Comparison of ENCODE assay signal across 13 cellular contexts in genomic region chr18:54181856-54182612, GRCh38. TPM values are rescaled to one million over a fixed set of nuclear protein-coding genes. Genes with fewer than 3 reads are reported as not detected.
A peak's percentile ranks its signal among the peaks of the same experiment; 100 is the strongest.
DNase-seq lines count a peak whose midpoint lies in the region; ATAC-seq and TF ChIP-seq lines count a peak whose summit lies in the region.
"Had no signal": no experiment of that assay in that cellular context is flagged by ENCODE, and none has a peak within 500 bp of the region (broad histone marks: within the 10 kb centered on the region; RNA-seq: fewer than 3 reads in every experiment).

No MANE protein-coding gene starts in this region.

- no peaks in the 10 kb centered on the region for H3K9me2 ChIP-seq in SK-N-SH

- peaks cover 3% of the 10 kb centered on the region for H3K4me1 Mint-ChIP-seq in chondrocyte (ENCODE audit: low read depth)
- H3K4me1 Mint-ChIP-seq: neural progenitor cell had no signal

- no peak for ATAC-seq in SK-N-SH treated with all-trans-retinoic acid at 6 μM for 48 hours
- ATAC-seq in GM21526 (IDR thresholded peaks at IDR 0.05; ENCODE audit: low FRiP score, unreplicated experiment), result peak; percentile 46
- peak; percentile 37 for ATAC-seq in HG03469 (IDR thresholded peaks at IDR 0.05; ENCODE audit: unreplicated experiment)

- no peaks in the 10 kb centered on the region for H3K9me3 Mint-ChIP-seq in chondrocyte (ENCODE audit: low read depth)

- H3K9me3 ChIP-seq in SK-N-SH, result no peaks in the 10 kb centered on the region

- H3K9ac ChIP-seq in SK-N-SH, result no peak overlapping the region
- H3K9ac ChIP-seq: neural progenitor cell had no signal

- TF ChIP-seq EP300 in SK-N-SH (IDR thresholded peaks at IDR 0.05; ENCODE audit: borderline replicate concordance in 1 of 2, low read depth in 1 of 2, low read length in 1 of 2), result no peak

- TF ChIP-seq RAD21 in SK-N-SH (IDR thresholded peaks at IDR 0.05; ENCODE audit: low read length), result no peak

- no peak for TF ChIP-seq CTCF in SK-N-SH (IDR thresholded peaks at IDR 0.05)
- no peak for TF ChIP-seq CTCF in chondrocyte (IDR thresholded peaks at IDR 0.05)

- no peaks in the 10 kb centered on the region for H3K4me1 ChIP-seq in SK-N-SH (ENCODE audit: control insufficient read depth in 1 of 2, insufficient read depth in 2 of 2, low read depth in 1 of 2, low read length in 1 of 2)

- H3K27me3 Mint-ChIP-seq in chondrocyte (ENCODE audit: low read depth), result no peaks in the 10 kb centered on the region

- no peak overlapping the region for H3K27ac Mint-ChIP-seq in chondrocyte (ENCODE audit: unreplicated experiment)
- H3K27ac Mint-ChIP-seq: neural progenitor cell had no signal

- peaks cover 5% of the 10 kb centered on the region for H3K36me3 Mint-ChIP-seq in chondrocyte (ENCODE audit: low read depth)

- no peak overlapping the region for H3K4me3 Mint-ChIP-seq in chondrocyte (ENCODE audit: unreplicated experiment)
- H3K4me3 Mint-ChIP-seq: neural progenitor cell had no signal

- CTCF ChIA-PET in SK-N-SH (lab: Yijun Ruan, JAX), result interaction anchor here (1.0 kb wide), 1 partner anchor 88 kb away, joined by 3 read pairs; no protein-coding TSS in a partner anchor

- no peak overlapping the region for H2AFZ ChIP-seq in SK-N-SH (ENCODE audit: low read depth)
- H2AFZ ChIP-seq: neural progenitor cell had no signal

- no peak overlapping the region for H3K4me3 ChIP-seq in SK-N-SH (ENCODE audit: low read depth in 2 of 2, low read length in 1 of 2)
- H3K4me3 ChIP-seq: neural progenitor cell had no signal

- no peaks in the 10 kb centered on the region for H3K27me3 ChIP-seq in SK-N-SH (ENCODE audit: insufficient read depth)
- H3K27me3 ChIP-seq: neural progenitor cell had no signal

- H3K4me2 ChIP-seq in SK-N-SH, result no peak overlapping the region
- H3K4me2 ChIP-seq: neural progenitor cell had no signal

- POLR2A ChIA-PET in SK-N-SH (lab: Yijun Ruan, JAX), result no interaction called here

- 64% methylated on average over 1 of the region's 1 CpG for WGBS in SK-N-SH (ENCODE audit: low lambda C conversion rate)

- DNase-seq in SK-N-SH (no peak), glomerular endothelial cell (ENCODE audit: extremely low read depth, low read depth, low spot score) (peak; percentile 50), chondrocyte (ENCODE audit: low spot score) (no peak), LoVo (ENCODE audit: low spot score) (no peak)
- no peak for DNase-seq in stimulated activated CD4-positive, alpha-beta T cell treated with anti-CD3 and anti-CD28 coated beads, Interleukin-2, amount 100 ng/mL, for 24 hours
- DNase-seq: 8988T; effector CD4-positive, alpha-beta T cell; NCI-H82; stimulated activated CD4-positive, alpha-beta T cell treated with anti-CD3 and anti-CD28 coated beads, Interleukin-4, amount 100 ng/mL, for 4 hours had no signal

- H3K27ac ChIP-seq in SK-N-SH (ENCODE audit: low read depth in 2 of 2, low read length in 1 of 2), result no peak overlapping the region
- H3K27ac ChIP-seq: neural progenitor cell had no signal

- peaks cover 30 to 31% of the 10 kb centered on the region in 2 experiments for H3K36me3 ChIP-seq in SK-N-SH (replicated peaks in 1 of 2; ENCODE audit: control insufficient read depth in 1 of 2, insufficient read depth in 2 of 2, low read length in 1 of 2)
- H3K36me3 ChIP-seq: neural progenitor cell had no signal

- peaks cover 7% of the 10 kb centered on the region for H3F3A ChIP-seq in SK-N-SH (replicated peaks; ENCODE audit: insufficient read depth)

- H3K79me2 ChIP-seq in SK-N-SH (ENCODE audit: insufficient read depth), result peaks cover 28% of the 10 kb centered on the region

- H4K20me1 ChIP-seq in SK-N-SH (ENCODE audit: insufficient read depth), result no peaks in the 10 kb centered on the region

TF ChIP-seq in SK-N-SH, 30 proteins besides CTCF, POLR2A, EP300 and RAD21:
- TF ChIP-seq GABPA (IDR thresholded peaks at IDR 0.05; ENCODE audit: low read depth), result no peak
- no peak for TF ChIP-seq RCOR1 (IDR thresholded peaks at IDR 0.05; ENCODE audit: low read length)
- no peak for TF ChIP-seq NFIC (IDR thresholded peaks at IDR 0.05; ENCODE audit: borderline replicate concordance)
- TF ChIP-seq, protein P1, sequence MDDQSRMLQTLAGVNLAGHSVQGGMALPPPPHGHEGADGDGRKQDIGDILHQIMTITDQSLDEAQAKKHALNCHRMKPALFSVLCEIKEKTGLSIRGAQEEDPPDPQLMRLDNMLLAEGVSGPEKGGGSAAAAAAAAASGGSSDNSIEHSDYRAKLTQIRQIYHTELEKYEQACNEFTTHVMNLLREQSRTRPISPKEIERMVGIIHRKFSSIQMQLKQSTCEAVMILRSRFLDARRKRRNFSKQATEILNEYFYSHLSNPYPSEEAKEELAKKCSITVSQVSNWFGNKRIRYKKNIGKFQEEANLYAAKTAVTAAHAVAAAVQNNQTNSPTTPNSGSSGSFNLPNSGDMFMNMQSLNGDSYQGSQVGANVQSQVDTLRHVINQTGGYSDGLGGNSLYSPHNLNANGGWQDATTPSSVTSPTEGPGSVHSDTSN (IDR thresholded peaks at IDR 0.05), result no peak
- no peak for TF ChIP-seq YY1 (IDR thresholded peaks at IDR 0.05; ENCODE audit: low read depth)
- TF ChIP-seq POLR2AphosphoS5 (IDR thresholded peaks at IDR 0.05; ENCODE audit: low read depth, low read length), result no peak
- no peak for TF ChIP-seq TEAD4 (IDR thresholded peaks at IDR 0.05; ENCODE audit: borderline replicate concordance, insufficient read depth)
- no peak for TF ChIP-seq NRF1 (IDR thresholded peaks at IDR 0.05; ENCODE audit: low read depth, low read length)
- TF ChIP-seq RXRA (IDR thresholded peaks at IDR 0.05; ENCODE audit: borderline replicate concordance, low read depth), result no peak
- TF ChIP-seq GATA2 (CRISPR knock-in tag; IDR thresholded peaks at IDR 0.05), result no peak
- TF ChIP-seq ELF1 (IDR thresholded peaks at IDR 0.05), result no peak
- peak; percentile 17; the same call in 1 of the 2 replicates for TF ChIP-seq FOSL2 (IDR thresholded peaks at IDR 0.05; ENCODE audit: borderline replicate concordance, low read depth)
- no peak for TF ChIP-seq FOXJ3 (CRISPR knock-in tag; IDR thresholded peaks at IDR 0.05)
- 0 out of 2 replicates have a peak, but pooled peaks have one; percentile 15 for TF ChIP-seq JUND (IDR thresholded peaks at IDR 0.05)
- TF ChIP-seq MEF2A (IDR thresholded peaks at IDR 0.05; ENCODE audit: borderline replicate concordance, low read depth), result no peak
- TF ChIP-seq TAF1 (IDR thresholded peaks at IDR 0.05; ENCODE audit: borderline replicate concordance, low read depth, low read length), result no peak

TF ChIP-seq in SK-N-SH treated with all-trans-retinoic acid at 6 μM for 48 hours, 23 proteins besides CTCF, POLR2A, EP300 and RAD21 (continues in another document):
- TF ChIP-seq GLIS3 (CRISPR knock-in tag; IDR thresholded peaks at IDR 0.05), result no peak
- TF ChIP-seq TSHZ2 (CRISPR knock-in tag; IDR thresholded peaks at IDR 0.05), result no peak
- TF ChIP-seq ISL1 (CRISPR knock-in tag; IDR thresholded peaks at IDR 0.05), result no peak
- no peak for TF ChIP-seq CSRNP3 (CRISPR knock-in tag; IDR thresholded peaks at IDR 0.05)
- TF ChIP-seq TCF4 (CRISPR knock-in tag; IDR thresholded peaks at IDR 0.05; ENCODE audit: borderline replicate concordance), result no peak
- no peak for TF ChIP-seq ZFP3 (CRISPR knock-in tag; IDR thresholded peaks at IDR 0.05)

RNA-seq across cellular contexts. Expression of gene MBD2, which starts 42.4 kb away (rescaled TPM):
- polyA plus RNA-seq in SK-N-SH (2012; rRNA removed), result 12.5 and 13.3 TPM in 2 replicates
- 16.6 and 18.9 TPM in 2 replicates for polyA plus RNA-seq in SK-N-SH (2012; cell fraction: cytosol; rRNA removed)
- polyA plus RNA-seq in SK-N-SH (2012; cell fraction: nucleus; rRNA removed), result 10.5 and 16.6 TPM in 2 replicates
- 21.7 and 25.1 TPM in 2 replicates for total RNA-seq in glomerular endothelial cell
- 51.2 to 54.8 TPM (median 52.2 TPM) in 3 replicates for total RNA-seq in chondrocyte
